ENCODE assay signal across 28 cellular contexts in genomic region chr14:90767899-90768298, GRCh38.
"Had no signal": no experiment of that assay in that cellular context is flagged by ENCODE, and none has a peak within 500 bp of the region (broad histone marks: within the 10 kb centered on the region; RNA-seq: fewer than 3 reads in every experiment).

No MANE protein-coding gene starts in this region.

- H3K27ac ChIP-seq: colonic mucosa, coronary artery, dorsolateral prefrontal cortex, epithelial cell of prostate, esophagus muscularis mucosa, esophagus squamous epithelium, foreskin keratinocyte, gastrocnemius medialis, gastroesophageal sphincter, heart left ventricle, heart right ventricle, hepatocyte had no signal

- ATAC-seq: effector memory CD8-positive, alpha-beta T cell; esophagus mucosa; foreskin keratinocyte; gastrocnemius medialis; gastroesophageal sphincter; heart left ventricle; heart right ventricle had no signal

- H3K27me3 ChIP-seq: colonic mucosa, dorsolateral prefrontal cortex, esophagus muscularis mucosa, esophagus squamous epithelium, foreskin keratinocyte, gastrocnemius medialis, gastroesophageal sphincter, heart left ventricle, heart right ventricle, hepatocyte had no signal

- H3K4me1 ChIP-seq: colonic mucosa, esophagus muscularis mucosa, esophagus squamous epithelium, foreskin keratinocyte, gastrocnemius medialis, gastroesophageal sphincter, heart left ventricle, heart right ventricle had no signal

- FAIRE-seq: endometrium, endothelial cell of umbilical vein, frontal cortex had no signal

- H3K9me3 ChIP-seq: colonic mucosa had no signal

- H3K36me3 ChIP-seq: colonic mucosa had no signal

- H3K4me3 ChIP-seq: colonic mucosa, coronary artery, dorsolateral prefrontal cortex, esophagus muscularis mucosa, esophagus squamous epithelium, gastrocnemius medialis, gastroesophageal sphincter, heart left ventricle, heart right ventricle, hepatocyte had no signal

- DNase-seq: colonic mucosa; cortex of kidney; dermis blood vessel endothelial cell; dorsolateral prefrontal cortex; effector CD4-positive, alpha-beta T cell; effector CD8-positive, alpha-beta T cell; effector memory CD4-positive, alpha-beta T cell; effector memory CD8-positive, alpha-beta T cell; endodermal cell; erythroblast; esophagus squamous epithelium; foreskin fibroblast; foreskin keratinocyte; gastrocnemius medialis; glutamatergic neuron; head of caudate nucleus; heart left ventricle; heart right ventricle; hippocampal formation had no signal
